Comparison of ENCODE assay signal across 12 cellular contexts in genomic region chr18:50644807-50645206, GRCh38.
DNase-seq lines count a peak whose midpoint lies in the region; ATAC-seq and TF ChIP-seq lines count a peak whose summit lies in the region.
"Had no signal": no experiment of that assay in that cellular context is flagged by ENCODE, and none has a peak within 500 bp of the region (broad histone marks: within the 10 kb centered on the region; RNA-seq: fewer than 3 reads in every experiment).

No MANE protein-coding gene starts in this region.

- H3K27ac ChIP-seq in neural progenitor cell = no peak overlapping the region
- H3K27ac ChIP-seq: KMS-11, lower lobe of right lung, SK-N-MC, spleen had no signal

- H3K27ac Mint-ChIP-seq in chondrocyte (ENCODE audit: unreplicated experiment) (no peak overlapping the region), neural progenitor cell (no peak overlapping the region)

- H3K4me1 Mint-ChIP-seq in chondrocyte (ENCODE audit: low read depth) (no peaks in the 10 kb centered on the region), neural progenitor cell (peaks cover 34% of the 10 kb centered on the region)

- TF ChIP-seq CTCF in GM13977 (IDR thresholded peaks at IDR 0.05; ENCODE audit: extremely low read depth, insufficient read depth, missing control alignments) = peak; percentile 32
- peak; percentile 65 for TF ChIP-seq CTCF in chondrocyte (IDR thresholded peaks at IDR 0.05)
- peak; percentile 62 for TF ChIP-seq CTCF in neural progenitor cell (IDR thresholded peaks at IDR 0.05)

- peak overlapping the region; percentile 42 for H2AFZ ChIP-seq in neural progenitor cell (replicated peaks)

- H3K36me3 Mint-ChIP-seq in chondrocyte (ENCODE audit: low read depth) (no peaks in the 10 kb centered on the region), neural progenitor cell (no peaks in the 10 kb centered on the region)

- no peak overlapping the region for H3K4me2 ChIP-seq in neural progenitor cell
- H3K4me2 ChIP-seq: KMS-11 had no signal

- in situ Hi-C loops in GM13977 (cut with MboI; ENCODE audit: low pct_unique_long_range_greater_than_20kb, low sequenced_read_pairs, unreplicated experiment) = no loop called here

- peaks cover 15% of the 10 kb centered on the region for H3F3A ChIP-seq in neural progenitor cell (ENCODE audit: low read depth)

- peaks cover 3% of the 10 kb centered on the region for H4K20me1 ChIP-seq in neural progenitor cell (ENCODE audit: low read depth)

- H3K4me3 ChIP-seq in neural progenitor cell = no peak overlapping the region
- H3K4me3 ChIP-seq: lower lobe of right lung, SK-N-MC, spleen had no signal

- no peak overlapping the region for H3K4me3 Mint-ChIP-seq in chondrocyte (ENCODE audit: unreplicated experiment)
- no peak overlapping the region for H3K4me3 Mint-ChIP-seq in neural progenitor cell

- H3K79me2 ChIP-seq in neural progenitor cell (ENCODE audit: low read depth) = no peaks in the 10 kb centered on the region

- no peaks in the 10 kb centered on the region for H3K9me3 Mint-ChIP-seq in chondrocyte (ENCODE audit: low read depth)
- H3K9me3 Mint-ChIP-seq in neural progenitor cell = no peaks in the 10 kb centered on the region

- H3K27me3 ChIP-seq in neural progenitor cell = no peaks in the 10 kb centered on the region
- H3K27me3 ChIP-seq: spleen had no signal

- ATAC-seq in HG03442 (IDR thresholded peaks at IDR 0.05; ENCODE audit: unreplicated experiment) = no peak
- ATAC-seq in GM19467 (IDR thresholded peaks at IDR 0.05; ENCODE audit: unreplicated experiment) = no peak
- no peak for ATAC-seq in GM21367 (IDR thresholded peaks at IDR 0.05; ENCODE audit: unreplicated experiment)
- ATAC-seq: lower lobe of right lung had no signal

- peaks cover 27% of the 10 kb centered on the region for H3K4me1 ChIP-seq in neural progenitor cell
- H3K4me1 ChIP-seq: lower lobe of right lung, spleen had no signal

- H3K27me3 Mint-ChIP-seq in chondrocyte (ENCODE audit: low read depth) = peaks cover 8% of the 10 kb centered on the region
- peaks cover 3% of the 10 kb centered on the region for H3K27me3 Mint-ChIP-seq in neural progenitor cell (ENCODE audit: insufficient read depth, low read depth)

- DNase-seq in GM13977 (ENCODE audit: low spot score) = no peak
- DNase-seq in NCI-H526 (lab: John Stamatoyannopoulos, UW) = peak; percentile 23 to 61
- DNase-seq in chondrocyte (ENCODE audit: low spot score) = no peak
- peak; percentile 54 for DNase-seq in neural progenitor cell (ENCODE audit: low spot score)
- no peak for DNase-seq in GF-D8 (lab: John Stamatoyannopoulos, UW)
- DNase-seq: lower lobe of right lung, spleen had no signal

- no peaks in the 10 kb centered on the region for H3K9me3 ChIP-seq in neural progenitor cell (ENCODE audit: low read depth)
- H3K9me3 ChIP-seq: lower lobe of right lung, spleen had no signal

- no peaks in the 10 kb centered on the region for H3K36me3 ChIP-seq in neural progenitor cell
- H3K36me3 ChIP-seq: lower lobe of right lung, spleen had no signal

- no peak overlapping the region for H3K9ac ChIP-seq in neural progenitor cell
- H3K9ac ChIP-seq: KMS-11 had no signal

Comparison
In these comparisons a context has a peak if more than half of its experiments do, and no peak if none do; other contexts are left out.
1. DNase-seq: peak in NCI-H526 (2 of 2) and neural progenitor cell (single experiment); none in GM13977 (single experiment), chondrocyte (single experiment) and GF-D8 (single experiment).
2. Peak in every context shown above with its lines, with median percentiles within 50 percentile points of each other: CTCF ChIP-seq.